Comparison of ENCODE assay signal across 10 cellular contexts in the genomic region with DNA sequence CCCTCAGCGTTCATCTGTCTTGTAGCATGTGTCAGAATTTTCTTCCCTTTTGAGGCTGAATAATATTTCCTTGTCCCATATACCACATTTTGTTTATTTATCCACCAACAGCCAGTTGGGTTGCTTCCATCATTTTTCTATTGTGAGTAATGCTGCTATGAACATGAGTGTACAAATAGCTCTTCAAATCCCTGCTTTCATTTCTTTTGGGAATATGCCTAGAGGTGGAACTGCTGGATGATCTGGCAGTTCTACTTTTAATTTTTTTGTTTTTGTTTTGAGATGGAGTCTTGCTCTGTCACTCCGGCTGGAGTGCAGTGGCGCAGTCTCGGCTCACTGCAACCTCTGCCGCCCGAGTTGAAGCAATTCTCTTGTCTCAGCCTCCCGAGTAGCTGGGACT.
DNase-seq lines count a peak whose midpoint lies in the region; ATAC-seq and TF ChIP-seq lines count a peak whose summit lies in the region.
"Had no signal": no experiment of that assay in that cellular context is flagged by ENCODE, and none has a peak within 500 bp of the region (broad histone marks: within the 10 kb centered on the region; RNA-seq: fewer than 3 reads in every experiment).

No MANE protein-coding gene starts in this region.

- H3K4me3 Mint-ChIP-seq in immature natural killer cell: no peak overlapping the region

- peak overlapping the region; percentile 82 to 87 for H3K27ac ChIP-seq in thoracic aorta

- H3K4me3 ChIP-seq in cardiac fibroblast (replicated peaks in 1 of 2; ENCODE audit: low read depth in 2 of 2, low read length in 2 of 2) (no peak overlapping the region), thoracic aorta (peak overlapping the region; percentile 52)

- no peak overlapping the region for H3K27ac Mint-ChIP-seq in immature natural killer cell

- H3K36me3 ChIP-seq in thoracic aorta: no peaks in the 10 kb centered on the region

- no peaks in the 10 kb centered on the region for H3K9me3 ChIP-seq in thoracic aorta

- no peaks in the 10 kb centered on the region for H3K4me1 Mint-ChIP-seq in immature natural killer cell

- DNase-seq in HS-27A (ENCODE audit: low read depth) (peak; percentile 85), cardiac fibroblast (ENCODE audit: low read depth in 2 of 2) (peak; percentile 93 to 98), hepatic stellate cell (ENCODE audit: low spot score) (peak; percentile 81), thoracic aorta (ENCODE audit: low spot score) (peak; percentile 39), immature natural killer cell (no peak), activated gamma-delta T cell treated with Interleukin-2 at 50 U/mL for 16 hours (no peak)
- no peak for DNase-seq in activated CD4-positive, CD25-positive, alpha-beta regulatory T cell (lab: John Stamatoyannopoulos, UW)
- no peak for DNase-seq in activated naive CD4-positive, alpha-beta T cell treated with anti-CD3 and anti-CD28 coated beads, Interleukin-2, amount 50 U/mL, for 16 hours
- DNase-seq: activated CD4-positive, alpha-beta T cell treated with anti-CD3 and anti-CD28 coated beads for 4 hours; caudate nucleus had no signal

- no peaks in the 10 kb centered on the region for H3K27me3 ChIP-seq in thoracic aorta (replicated peaks; ENCODE audit: insufficient read depth)

- TF ChIP-seq CTCF in cardiac fibroblast (IDR thresholded peaks at IDR 0.05; ENCODE audit: low read depth, low read length): no peak
- TF ChIP-seq CTCF in thoracic aorta (IDR thresholded peaks at IDR 0.05): no peak

- H3K9me3 Mint-ChIP-seq in immature natural killer cell: no peaks in the 10 kb centered on the region

- H3K27me3 Mint-ChIP-seq in immature natural killer cell (ENCODE audit: low read depth in 3 of 3): peaks cover 0 to 8% (median 2%) of the 10 kb centered on the region in 3 donors

- no peaks in the 10 kb centered on the region for H3K36me3 Mint-ChIP-seq in immature natural killer cell

- peaks cover 18 to 22% of the 10 kb centered on the region in 2 donors for H3K4me1 ChIP-seq in thoracic aorta (ENCODE audit: control insufficient read depth in 1 of 2, low read depth in 2 of 2)

- peak; percentile 98 for ATAC-seq in thoracic aorta (ENCODE audit: insufficient number of reproducible peaks, low FRiP score, low read depth)

Comparison
In these comparisons a context has a peak if more than half of its experiments do, and no peak if none do; other contexts are left out.
1. DNase-seq: peak in HS-27A (single experiment), cardiac fibroblast (2 of 2), hepatic stellate cell (single experiment) and thoracic aorta (single experiment); none in activated CD4-positive, CD25-positive, alpha-beta regulatory T cell (0 of 4), activated naive CD4-positive, alpha-beta T cell treated with anti-CD3 and anti-CD28 coated beads, Interleukin-2, amount 50 U/mL, for 16 hours (single experiment), immature natural killer cell (0 of 3) and activated gamma-delta T cell treated with Interleukin-2 at 50 U/mL for 16 hours (single experiment).